ENCODE assay signal across 10 cellular contexts in genomic region chr10:24910574-24910973, GRCh38.
"Had no signal": no experiment of that assay in that cellular context is flagged by ENCODE, and none has a peak within 500 bp of the region (broad histone marks: within the 10 kb centered on the region; RNA-seq: fewer than 3 reads in every experiment).

No MANE protein-coding gene starts in this region.

- H3K4me3 ChIP-seq: GM23248, GM23338, HAP-1 had no signal

- H2AFZ ChIP-seq: GM23248, GM23338 had no signal

- H3K4me2 ChIP-seq: GM23338 had no signal

- H3K27ac Mint-ChIP-seq: GM23338, H9, HFFc6 had no signal

- DNase-seq: GM23248, GOT3, H7, H9, HCEC 1CT, HFFc6 had no signal

- H3K27ac ChIP-seq: GM23248 had no signal

- H3K4me3 Mint-ChIP-seq: GM23338, H9, HFFc6 had no signal

- H3K4me1 ChIP-seq: HAP-1 had no signal

- H3K9ac ChIP-seq: GM23248 had no signal

- H3K9me3 ChIP-seq: HAP-1 had no signal

- H3K36me3 ChIP-seq: HAP-1 had no signal

- FAIRE-seq: H1 had no signal

- ATAC-seq: GM23338, HCT116 had no signal

- H3K9me3 Mint-ChIP-seq: GM23338, H9, HFFc6 had no signal

- H3K4me1 Mint-ChIP-seq: GM23338, H9 had no signal
